8 cellular contexts compared by ENCODE assay signal in the genomic region with DNA sequence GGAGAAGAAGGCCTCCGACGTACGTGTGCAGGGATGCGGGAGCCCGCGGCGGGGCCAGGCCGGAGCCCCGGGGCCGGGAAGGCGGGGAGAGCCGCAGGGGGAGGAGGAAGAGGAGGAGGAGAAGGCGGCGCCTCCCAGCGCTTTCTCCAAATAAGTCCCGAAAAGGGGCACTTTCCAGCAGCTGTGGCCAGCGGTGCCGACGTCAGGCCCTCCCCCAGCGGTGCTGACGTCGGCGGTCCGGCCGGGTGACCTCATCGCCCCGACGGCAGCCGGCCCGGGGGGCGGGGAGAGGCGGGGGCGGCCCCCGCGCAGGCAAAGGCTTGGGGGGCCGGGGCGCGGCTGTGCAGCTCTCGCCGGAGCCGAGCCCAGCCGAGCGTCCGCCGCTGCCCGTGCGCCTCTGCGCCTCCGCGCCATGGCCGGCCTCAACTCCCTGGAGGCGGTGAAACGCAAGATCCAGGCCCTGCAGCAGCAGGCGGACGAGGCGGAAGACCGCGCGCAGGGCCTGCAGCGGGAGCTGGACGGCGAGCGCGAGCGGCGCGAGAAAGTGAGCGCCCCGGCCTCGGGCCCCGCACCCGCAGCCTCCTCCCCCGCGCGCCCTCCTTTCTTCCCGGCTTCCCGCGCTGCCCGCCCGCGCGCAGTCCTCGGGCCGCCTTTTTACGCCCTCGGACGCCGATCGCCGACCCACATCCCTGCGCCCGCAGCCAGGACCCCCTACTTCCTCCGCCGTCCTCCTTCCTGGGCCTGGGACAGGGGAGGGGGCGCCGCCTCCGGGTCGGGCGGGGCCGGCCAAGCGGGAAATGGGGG. TPM values are rescaled to one million over a fixed set of nuclear protein-coding genes. Genes with fewer than 3 reads are reported as not detected.
DNase-seq lines count a peak whose midpoint lies in the region; ATAC-seq and TF ChIP-seq lines count a peak whose summit lies in the region.

A gene (plus strand): TSS at position 342 of the 804 bp plus-strand sequence. CDS start 71 bp downstream, at position 413.

- TF ChIP-seq CTCF in Peyer's patch (IDR thresholded peaks at IDR 0.05) (no peak), fibroblast of mammary gland (conservative IDR thresholded peaks at IDR 0.05; ENCODE audit: control insufficient read depth, insufficient read depth, low read depth, low read length) (no peak)

- peak within 1 kb of the TSS; percentile 86 to 99 (median 97) for H3K4me2 ChIP-seq in BLaER1 treated with 17β-estradiol and CSF1 and Interleukin-3, amounts not matched to agents 10 nM and 100 nM

- H3K9ac ChIP-seq in BLaER1 treated with 17β-estradiol and CSF1 and Interleukin-3, amounts not matched to agents 10 nM and 100 nM, result peak within 1 kb of the TSS; percentile 95 to 100 (median 98)

- H3K27ac Mint-ChIP-seq in activated T-helper 1 cell treated with anti-CD3 and anti-CD28 coated beads, Interleukin-12 subunit alpha, Interleukin-12 subunit beta, Interleukin-2, Interleukin-4 antibody, amounts not matched to agents 30 ng/mL and 10 ng/mL and 1 ng/mL, durations not matched to agents 14 hours and 24 hours and 36 hours, result peak within 1 kb of the TSS; percentile 98
- H3K27ac Mint-ChIP-seq in naive thymus-derived CD8-positive, alpha-beta T cell, result peak within 1 kb of the TSS; percentile 90 to 98 (median 96)
- H3K27ac Mint-ChIP-seq in stimulated activated naive B cell treated with anti-CD40 and anti-IgM and Interleukin-4, amounts not matched to agents 10 μg/mL and 1 μg/mL and 100 μg/mL, for 72 hours, result peak within 1 kb of the TSS; percentile 99

- peak; percentile 84 for TF ChIP-seq POLR2A in GM19193 (IDR thresholded peaks at IDR 0.05; ENCODE audit: extremely low read depth, insufficient read depth, insufficient read length)
- TF ChIP-seq POLR2A in Peyer's patch (IDR thresholded peaks at IDR 0.05), result peak; percentile 63 to 70

- H3K36me3 ChIP-seq in BLaER1 treated with 17β-estradiol and CSF1 and Interleukin-3, amounts not matched to agents 10 nM and 100 nM, result peaks cover 14 to 30% (median 16%) of the 10 kb centered on the region in 11 experiments
- peaks cover 0 to under 1% (median 0%) of the 10 kb centered on the region in 3 donors for H3K36me3 ChIP-seq in Peyer's patch

- peaks cover 56 to 69% (median 64%) of the 10 kb centered on the region in 10 experiments for H3K4me1 ChIP-seq in BLaER1 treated with 17β-estradiol and CSF1 and Interleukin-3, amounts not matched to agents 10 nM and 100 nM
- peaks cover 1 to 57% (median 23%) of the 10 kb centered on the region in 4 donors for H3K4me1 ChIP-seq in Peyer's patch

- H3K36me3 Mint-ChIP-seq in activated T-helper 1 cell treated with anti-CD3 and anti-CD28 coated beads, Interleukin-12 subunit alpha, Interleukin-12 subunit beta, Interleukin-2, Interleukin-4 antibody, amounts not matched to agents 30 ng/mL and 10 ng/mL and 1 ng/mL, durations not matched to agents 14 hours and 24 hours and 36 hours (ENCODE audit: low read depth), result peaks cover 29% of the 10 kb centered on the region
- H3K36me3 Mint-ChIP-seq in naive thymus-derived CD8-positive, alpha-beta T cell, result peaks cover 0 to 4% (median 2%) of the 10 kb centered on the region in 3 donors
- H3K36me3 Mint-ChIP-seq in stimulated activated naive B cell treated with anti-CD40 and anti-IgM and Interleukin-4, amounts not matched to agents 10 μg/mL and 1 μg/mL and 100 μg/mL, for 72 hours, result peaks cover 33 to 38% of the 10 kb centered on the region in 2 donors

- POLR2A ChIA-PET in naive thymus-derived CD8-positive, alpha-beta T cell (lab: Charles Lee), result interaction anchor here (0.5 to 5.6 kb wide), 9 partner anchors 10 to 1233 kb away, joined by 3 to 61 read pairs (median 6); a partner anchor contains a TSS

- H3K4me3 Mint-ChIP-seq in activated T-helper 1 cell treated with anti-CD3 and anti-CD28 coated beads, Interleukin-12 subunit alpha, Interleukin-12 subunit beta, Interleukin-2, Interleukin-4 antibody, amounts not matched to agents 30 ng/mL and 10 ng/mL and 1 ng/mL, durations not matched to agents 14 hours and 24 hours and 36 hours, result peak within 1 kb of the TSS; percentile 88
- H3K4me3 Mint-ChIP-seq in naive thymus-derived CD8-positive, alpha-beta T cell, result peak within 1 kb of the TSS; percentile 79 to 93 (median 86)
- peak within 1 kb of the TSS; percentile 91 to 97 for H3K4me3 Mint-ChIP-seq in stimulated activated naive B cell treated with anti-CD40 and anti-IgM and Interleukin-4, amounts not matched to agents 10 μg/mL and 1 μg/mL and 100 μg/mL, for 72 hours

- intact Hi-C loops in activated T-helper 1 cell treated with anti-CD3 and anti-CD28 coated beads, Interleukin-12 subunit alpha, Interleukin-12 subunit beta, Interleukin-2, Interleukin-4 antibody, amounts not matched to agents 30 ng/mL and 10 ng/mL and 1 ng/mL, durations not matched to agents 14 hours and 24 hours and 36 hours (cut with micrococcal nuclease), result loop anchor here (5.0 to 10.0 kb wide), 2 partner anchors 511 to 612 kb away; a partner anchor contains a TSS

- peak within 1 kb of the TSS; percentile 91 to 99 (median 98) for H3K27ac ChIP-seq in BLaER1 treated with 17β-estradiol and CSF1 and Interleukin-3, amounts not matched to agents 10 nM and 100 nM
- peak within 1 kb of the TSS; percentile 95 to 100 (median 99) for H3K27ac ChIP-seq in Peyer's patch

- H3K9me3 ChIP-seq in BLaER1 treated with 17β-estradiol and CSF1 and Interleukin-3, amounts not matched to agents 10 nM and 100 nM (replicated peaks in 1 of 11), result no peaks in the 10 kb centered on the region
- H3K9me3 ChIP-seq in Peyer's patch, result no peaks in the 10 kb centered on the region

- H3K4me3 ChIP-seq in BLaER1 treated with 17β-estradiol and CSF1 and Interleukin-3, amounts not matched to agents 10 nM and 100 nM, result peak within 1 kb of the TSS; percentile 74 to 96 (median 90)
- H3K4me3 ChIP-seq in Peyer's patch, result peak within 1 kb of the TSS; percentile 90 to 100 (median 94)
- peak within 1 kb of the TSS; percentile 97 for H3K4me3 ChIP-seq in fibroblast of mammary gland (ENCODE audit: control insufficient read depth, low read depth, low read length)

- H4K20me1 ChIP-seq in BLaER1 treated with 17β-estradiol and CSF1 and Interleukin-3, amounts not matched to agents 10 nM and 100 nM, result peaks cover 0 to 28% (median 7%) of the 10 kb centered on the region in 11 experiments; a peak in 15 of 22 replicates

- H3K9me3 Mint-ChIP-seq in activated T-helper 1 cell treated with anti-CD3 and anti-CD28 coated beads, Interleukin-12 subunit alpha, Interleukin-12 subunit beta, Interleukin-2, Interleukin-4 antibody, amounts not matched to agents 30 ng/mL and 10 ng/mL and 1 ng/mL, durations not matched to agents 14 hours and 24 hours and 36 hours, result no peaks in the 10 kb centered on the region
- peaks cover 0 to 4% (median 0%) of the 10 kb centered on the region in 9 donors for H3K9me3 Mint-ChIP-seq in naive thymus-derived CD8-positive, alpha-beta T cell
- no peaks in the 10 kb centered on the region for H3K9me3 Mint-ChIP-seq in stimulated activated naive B cell treated with anti-CD40 and anti-IgM and Interleukin-4, amounts not matched to agents 10 μg/mL and 1 μg/mL and 100 μg/mL, for 72 hours

- H3K4me1 Mint-ChIP-seq in activated T-helper 1 cell treated with anti-CD3 and anti-CD28 coated beads, Interleukin-12 subunit alpha, Interleukin-12 subunit beta, Interleukin-2, Interleukin-4 antibody, amounts not matched to agents 30 ng/mL and 10 ng/mL and 1 ng/mL, durations not matched to agents 14 hours and 24 hours and 36 hours (ENCODE audit: low read depth), result peaks cover 70% of the 10 kb centered on the region
- H3K4me1 Mint-ChIP-seq in naive thymus-derived CD8-positive, alpha-beta T cell, result peaks cover 32 to 78% (median 70%) of the 10 kb centered on the region in 4 donors
- H3K4me1 Mint-ChIP-seq in stimulated activated naive B cell treated with anti-CD40 and anti-IgM and Interleukin-4, amounts not matched to agents 10 μg/mL and 1 μg/mL and 100 μg/mL, for 72 hours, result peaks cover 29 to 67% of the 10 kb centered on the region in 2 donors

- no peaks in the 10 kb centered on the region for H3K27me3 ChIP-seq in BLaER1 treated with 17β-estradiol and CSF1 and Interleukin-3, amounts not matched to agents 10 nM and 100 nM
- no peaks in the 10 kb centered on the region for H3K27me3 ChIP-seq in Peyer's patch

- no peaks in the 10 kb centered on the region for H3K27me3 Mint-ChIP-seq in activated T-helper 1 cell treated with anti-CD3 and anti-CD28 coated beads, Interleukin-12 subunit alpha, Interleukin-12 subunit beta, Interleukin-2, Interleukin-4 antibody, amounts not matched to agents 30 ng/mL and 10 ng/mL and 1 ng/mL, durations not matched to agents 14 hours and 24 hours and 36 hours (ENCODE audit: insufficient read depth)
- H3K27me3 Mint-ChIP-seq in naive thymus-derived CD8-positive, alpha-beta T cell, result no peaks in the 10 kb centered on the region
- H3K27me3 Mint-ChIP-seq in stimulated activated naive B cell treated with anti-CD40 and anti-IgM and Interleukin-4, amounts not matched to agents 10 μg/mL and 1 μg/mL and 100 μg/mL, for 72 hours, result no peaks in the 10 kb centered on the region

- ATAC-seq in HG03521 (IDR thresholded peaks at IDR 0.05; ENCODE audit: unreplicated experiment), result peak; percentile 51
- peak; percentile 35 to 43 for ATAC-seq in naive thymus-derived CD8-positive, alpha-beta T cell
- peak; percentile 63 to 71 for ATAC-seq in stimulated activated naive B cell treated with anti-CD40 and anti-IgM and Interleukin-4, amounts not matched to agents 10 μg/mL and 1 μg/mL and 100 μg/mL, for 72 hours (replicated peaks)

- DNase-seq in Peyer's patch (peak; percentile 80 to 94 (median 88)), fibroblast of mammary gland (ENCODE audit: low read depth) (peak; percentile 95)
- peak; percentile 88 for DNase-seq in activated T-helper 1 cell treated with anti-CD3 and anti-CD28 coated beads, Interleukin-12 subunit alpha, Interleukin-12 subunit beta, Interleukin-2, Interleukin-4 antibody, amounts not matched to agents 30 ng/mL and 10 ng/mL and 1 ng/mL, durations not matched to agents 14 hours and 24 hours and 36 hours (ENCODE audit: low spot score)
- DNase-seq in naive thymus-derived CD8-positive, alpha-beta T cell, result peak; percentile 53 to 86 (median 68)
- DNase-seq in stimulated activated naive B cell treated with anti-CD40 and anti-IgM and Interleukin-4, amounts not matched to agents 10 μg/mL and 1 μg/mL and 100 μg/mL, for 72 hours, result peak; percentile 86

RNA-seq across cellular contexts. Expression of the gene that starts here (rescaled TPM):
- total RNA-seq in Peyer's patch, result 100 to 1,000 TPM; 125 to 423 (median 139) TPM
- 346 and 351 TPM in 2 replicates for total RNA-seq in activated T-helper 1 cell treated with anti-CD3 and anti-CD28 coated beads, Interleukin-12 subunit alpha, Interleukin-12 subunit beta, Interleukin-2, Interleukin-4 antibody, amounts not matched to agents 30 ng/mL and 10 ng/mL and 1 ng/mL, durations not matched to agents 14 hours and 24 hours and 36 hours
- total RNA-seq in naive thymus-derived CD8-positive, alpha-beta T cell, result 10 to 100 TPM; 57.8 to 60.4 TPM
- 10 to 100 TPM; 27.4 to 30.8 (median 29.3) TPM for polyA plus RNA-seq in naive thymus-derived CD8-positive, alpha-beta T cell

Comparison
In these comparisons a context has a peak if more than half of its experiments do, and no peak if none do; other contexts are left out.
1. Peak in every context shown above with its lines: DNase-seq, ATAC-seq, H3K4me3 ChIP-seq and H3K27ac ChIP-seq.